Comparison of ENCODE assay signal across 27 cellular contexts in genomic region chr9:108640211-108640610, GRCh38.
"Had no signal": no experiment of that assay in that cellular context is flagged by ENCODE, and none has a peak within 500 bp of the region (broad histone marks: within the 10 kb centered on the region; RNA-seq: fewer than 3 reads in every experiment).

No MANE protein-coding gene starts in this region.

- ATAC-seq: activated CD4-positive, alpha-beta T cell treated with anti-CD3 and anti-CD28 coated beads for 36 hours; activated naive CD8-positive, alpha-beta T cell treated with anti-CD3 and anti-CD28 coated beads, Interleukin-2, amount 50 U/mL, for 24 hours; activated T-cell treated with anti-CD3 and anti-CD28 coated beads, Interleukin-2, amount 50 U/mL, for 72 hours; gastrocnemius medialis; left cardiac atrium; natural killer cell treated with Interleukin-12 subunit alpha and Interleukin-12 subunit beta and Interleukin-15 and Interleukin-18, amount 100 ng/mL, for 72 hours; stimulated activated memory B cell treated with anti-CD40 and anti-IgM and Interleukin-4, amounts not matched to agents 10 μg/mL and 1 μg/mL and 100 μg/mL, for 72 hours; T-helper 17 cell had no signal

- H3K36me3 ChIP-seq: gastrocnemius medialis, neutrophil, stomach, vagina had no signal

- H3K27ac Mint-ChIP-seq: activated B cell treated with CpG ODN at 0.5 μM for 24 hours; activated CD4-positive, alpha-beta T cell treated with anti-CD3 and anti-CD28 coated beads for 36 hours; activated naive CD8-positive, alpha-beta T cell treated with anti-CD3 and anti-CD28 coated beads, Interleukin-2, amount 50 U/mL, for 24 hours; activated T-cell treated with anti-CD3 and anti-CD28 coated beads, Interleukin-2, amount 50 U/mL, for 72 hours; brain; natural killer cell treated with Interleukin-12 subunit alpha and Interleukin-12 subunit beta and Interleukin-15 and Interleukin-18, amount 100 ng/mL, for 72 hours; stimulated activated memory B cell treated with anti-CD40 and anti-IgM and Interleukin-4, amounts not matched to agents 10 μg/mL and 1 μg/mL and 100 μg/mL, for 72 hours; T-helper 17 cell had no signal

- H3K27me3 Mint-ChIP-seq: activated naive CD8-positive, alpha-beta T cell treated with anti-CD3 and anti-CD28 coated beads, Interleukin-2, amount 50 U/mL, for 24 hours; stimulated activated memory B cell treated with anti-CD40 and anti-IgM and Interleukin-4, amounts not matched to agents 10 μg/mL and 1 μg/mL and 100 μg/mL, for 72 hours had no signal

- H3K9me3 Mint-ChIP-seq: activated B cell treated with CpG ODN at 0.5 μM for 24 hours; activated naive CD8-positive, alpha-beta T cell treated with anti-CD3 and anti-CD28 coated beads, Interleukin-2, amount 50 U/mL, for 24 hours; activated T-cell treated with anti-CD3 and anti-CD28 coated beads, Interleukin-2, amount 50 U/mL, for 72 hours; brain had no signal

- H3K27ac ChIP-seq: gastrocnemius medialis, neutrophil, parathyroid adenoma, stomach, vagina had no signal

- H3K4me1 ChIP-seq: gastrocnemius medialis, parathyroid adenoma, stomach, vagina had no signal

- H3K4me3 ChIP-seq: gastrocnemius medialis, stomach, vagina had no signal

- H3K36me3 Mint-ChIP-seq: brain; natural killer cell treated with Interleukin-12 subunit alpha and Interleukin-12 subunit beta and Interleukin-15 and Interleukin-18, amount 100 ng/mL, for 72 hours; stimulated activated memory B cell treated with anti-CD40 and anti-IgM and Interleukin-4, amounts not matched to agents 10 μg/mL and 1 μg/mL and 100 μg/mL, for 72 hours had no signal

- H3K4me3 Mint-ChIP-seq: activated B cell treated with CpG ODN at 0.5 μM for 24 hours; activated CD4-positive, alpha-beta T cell treated with anti-CD3 and anti-CD28 coated beads for 36 hours; activated naive CD8-positive, alpha-beta T cell treated with anti-CD3 and anti-CD28 coated beads, Interleukin-2, amount 50 U/mL, for 24 hours; activated T-cell treated with anti-CD3 and anti-CD28 coated beads, Interleukin-2, amount 50 U/mL, for 72 hours; brain; natural killer cell treated with Interleukin-12 subunit alpha and Interleukin-12 subunit beta and Interleukin-15 and Interleukin-18, amount 100 ng/mL, for 72 hours; stimulated activated memory B cell treated with anti-CD40 and anti-IgM and Interleukin-4, amounts not matched to agents 10 μg/mL and 1 μg/mL and 100 μg/mL, for 72 hours; T-helper 17 cell had no signal

- H3K4me1 Mint-ChIP-seq: activated B cell treated with CpG ODN at 0.5 μM for 24 hours; activated CD4-positive, alpha-beta T cell treated with anti-CD3 and anti-CD28 coated beads for 36 hours; activated naive CD8-positive, alpha-beta T cell treated with anti-CD3 and anti-CD28 coated beads, Interleukin-2, amount 50 U/mL, for 24 hours; stimulated activated memory B cell treated with anti-CD40 and anti-IgM and Interleukin-4, amounts not matched to agents 10 μg/mL and 1 μg/mL and 100 μg/mL, for 72 hours; T-helper 17 cell had no signal

- H3K9me3 ChIP-seq: gastrocnemius medialis, neutrophil, stomach, vagina had no signal

- DNase-seq: activated B cell treated with CpG ODN at 0.5 μM for 24 hours; activated CD4-positive, alpha-beta T cell treated with anti-CD3 and anti-CD28 coated beads for 36 hours; activated CD4-positive, alpha-beta T cell treated with anti-CD3 and anti-CD28 coated beads, Interleukin-2, amount 50 U/mL, for 4 hours; activated effector memory CD4-positive, alpha-beta T cell treated with Interleukin-2 at 50 U/mL for 16 hours; activated naive CD4-positive, alpha-beta T cell treated with anti-CD3 and anti-CD28 coated beads, Interleukin-2, amount 50 U/mL, for 16 hours; activated naive CD8-positive, alpha-beta T cell treated with anti-CD3 and anti-CD28 coated beads, Interleukin-2, amount 50 U/mL, for 24 hours; activated T-cell treated with anti-CD3 and anti-CD28 coated beads, Interleukin-2, amount 50 U/mL, for 72 hours; aorta; caudate nucleus; dermis blood vessel endothelial cell; effector CD8-positive, alpha-beta T cell; erythroblast; gastrocnemius medialis; islet precursor cell; left cardiac atrium; midbrain; right cardiac atrium; stimulated activated CD4-positive, alpha-beta T cell treated with anti-CD3 and anti-CD28 coated beads, Interleukin-1b, Interleukin-23, amount 100 ng/mL, for 48 hours; stomach; T-helper 17 cell; trophoblast cell had no signal

- H3K27me3 ChIP-seq: gastrocnemius medialis, neutrophil, stomach, vagina had no signal
